ENCODE assay signal across 27 cellular contexts in genomic region chr18:47898055-47898454, GRCh38. TPM values are rescaled to one million over a fixed set of nuclear protein-coding genes. Genes with fewer than 3 reads are reported as not detected.
A peak's percentile ranks its signal among the peaks of the same experiment; 100 is the strongest.
DNase-seq lines count a peak whose midpoint lies in the region; ATAC-seq and TF ChIP-seq lines count a peak whose summit lies in the region.
"Had no signal": no experiment of that assay in that cellular context is flagged by ENCODE, and none has a peak within 500 bp of the region (broad histone marks: within the 10 kb centered on the region; RNA-seq: fewer than 3 reads in every experiment).

No MANE protein-coding gene starts in this region.

- ATAC-seq in activated T-cell treated with anti-CD3 and anti-CD28 coated beads, Interleukin-2, amount 50 U/mL, for 72 hours (replicated peaks in 1 of 2), result no peak
- no peak for ATAC-seq in stimulated activated effector memory CD8-positive, alpha-beta T cell treated with anti-CD3 and anti-CD28 coated beads, Interleukin-12 subunit alpha, Interleukin-12 subunit beta, amount 100 ng/mL, for 72 hours
- no peak for ATAC-seq in HG03159 (IDR thresholded peaks at IDR 0.05; ENCODE audit: unreplicated experiment)
- ATAC-seq: lower lobe of right lung; mucosa of descending colon; stimulated activated naive CD8-positive, alpha-beta T cell treated with anti-CD3 and anti-CD28 coated beads, Interleukin-15, Interleukin-2, amounts not matched to agents 100 U/mL and 50 U/mL, for 24 hours; upper lobe of right lung had no signal

- peak overlapping the region; percentile 76 for H3K27ac Mint-ChIP-seq in activated T-cell treated with anti-CD3 and anti-CD28 coated beads, Interleukin-2, amount 50 U/mL, for 72 hours
- no peak overlapping the region for H3K27ac Mint-ChIP-seq in activated T-cell treated with anti-CD3 and anti-CD28 coated beads, Interleukin-2, amount 50 U/mL, for 24 hours
- H3K27ac Mint-ChIP-seq in endodermal cell, result no peak overlapping the region
- peak overlapping the region; percentile 60 for H3K27ac Mint-ChIP-seq in stimulated activated effector memory CD8-positive, alpha-beta T cell treated with anti-CD3 and anti-CD28 coated beads, Interleukin-12 subunit alpha, Interleukin-12 subunit beta, amount 100 ng/mL, for 72 hours
- H3K27ac Mint-ChIP-seq: activated CD4-positive, alpha-beta memory T cell treated with anti-CD3 and anti-CD28 coated beads for 36 hours; CD14-positive monocyte; T-helper 1 cell treated with Interleukin-12 subunit alpha and Interleukin-12 subunit beta and Interleukin-4 antibody, amounts not matched to agents 30 μg/mL and 1 μg/mL, for 36 hours had no signal

- peak overlapping the region; percentile 66 for H3K4me3 ChIP-seq in endodermal cell (ENCODE audit: low read length)
- H3K4me3 ChIP-seq: lower lobe of right lung, mucosa of descending colon, PC-9, right atrium auricular region, SK-N-MC, smooth muscle cell, upper lobe of right lung had no signal

- H3K9me3 ChIP-seq in endodermal cell (ENCODE audit: control insufficient read depth, low read length), result no peaks in the 10 kb centered on the region
- H3K9me3 ChIP-seq: lower lobe of right lung, mucosa of descending colon, upper lobe of right lung had no signal

- H3K27me3 Mint-ChIP-seq in activated T-cell treated with anti-CD3 and anti-CD28 coated beads, Interleukin-2, amount 50 U/mL, for 72 hours (ENCODE audit: low read depth), result no peaks in the 10 kb centered on the region
- no peaks in the 10 kb centered on the region for H3K27me3 Mint-ChIP-seq in activated T-cell treated with anti-CD3 and anti-CD28 coated beads, Interleukin-2, amount 50 U/mL, for 24 hours
- H3K27me3 Mint-ChIP-seq in endodermal cell (ENCODE audit: insufficient read depth), result no peaks in the 10 kb centered on the region
- H3K27me3 Mint-ChIP-seq: activated CD4-positive, alpha-beta memory T cell treated with anti-CD3 and anti-CD28 coated beads for 36 hours had no signal

- peaks cover 61% of the 10 kb centered on the region for H3K36me3 ChIP-seq in endodermal cell (ENCODE audit: control insufficient read depth, insufficient read depth, low read length)
- H3K36me3 ChIP-seq: right atrium auricular region, upper lobe of right lung had no signal

- H3K27ac ChIP-seq in endodermal cell (ENCODE audit: low read depth, low read length), result no peak overlapping the region
- H3K27ac ChIP-seq: brain microvascular endothelial cell, lower lobe of right lung, PC-9, right atrium auricular region, SK-N-MC, upper lobe of right lung had no signal

- 89 to 94% methylated on average over 2 of the region's 3 CpGs for WGBS in endodermal cell (ENCODE audit: insufficient coverage in 1 of 2, insufficient read length in 1 of 2), 2 experiments

- peaks cover 0 to 2% of the 10 kb centered on the region in 2 donors for H3K9me3 Mint-ChIP-seq in activated T-cell treated with anti-CD3 and anti-CD28 coated beads, Interleukin-2, amount 50 U/mL, for 72 hours
- no peaks in the 10 kb centered on the region for H3K9me3 Mint-ChIP-seq in activated T-cell treated with anti-CD3 and anti-CD28 coated beads, Interleukin-2, amount 50 U/mL, for 24 hours
- no peaks in the 10 kb centered on the region for H3K9me3 Mint-ChIP-seq in endodermal cell
- peaks cover under 1% of the 10 kb centered on the region for H3K9me3 Mint-ChIP-seq in stimulated activated effector memory CD8-positive, alpha-beta T cell treated with anti-CD3 and anti-CD28 coated beads, Interleukin-12 subunit alpha, Interleukin-12 subunit beta, amount 100 ng/mL, for 72 hours
- H3K9me3 Mint-ChIP-seq: CD14-positive monocyte had no signal

- no peak overlapping the region for H3K9ac ChIP-seq in endodermal cell (ENCODE audit: extremely low read depth, low read length, poor library complexity, severe bottlenecking)

- no peak for TF ChIP-seq CTCF in endodermal cell (conservative IDR thresholded peaks at IDR 0.05)

- peaks cover 16% of the 10 kb centered on the region for H3K4me1 ChIP-seq in endodermal cell (ENCODE audit: control insufficient read depth, insufficient read depth, low read length)

- no peak for DNase-seq in activated T-cell treated with anti-CD3 and anti-CD28 coated beads, Interleukin-2, amount 50 U/mL, for 72 hours
- no peak for DNase-seq in activated T-cell treated with anti-CD3 and anti-CD28 coated beads, Interleukin-2, amount 50 U/mL, for 24 hours
- DNase-seq in NCI-H146 treated with DMSO at 0.1 percent for 48 hours (lab: John Stamatoyannopoulos, UW; ENCODE audit: unreplicated experiment) (peak; percentile 47), endodermal cell (no peak), GM03348 (ENCODE audit: low spot score) (no peak)
- no peak for DNase-seq in stimulated activated effector memory CD8-positive, alpha-beta T cell treated with anti-CD3 and anti-CD28 coated beads, Interleukin-12 subunit alpha, Interleukin-12 subunit beta, amount 100 ng/mL, for 72 hours (ENCODE audit: low spot score in 2 of 2)
- DNase-seq in activated CD4-positive, alpha-beta T cell treated with anti-CD3 and anti-CD28 coated beads for 1 hour, result no peak
- DNase-seq: activated CD4-positive, alpha-beta memory T cell treated with anti-CD3 and anti-CD28 coated beads for 36 hours; activated CD4-positive, CD25-positive, alpha-beta regulatory T cell treated with anti-CD3 and anti-CD28 coated beads, Interleukin-2, amount 50 U/mL, for 72 hours; activated naive CD4-positive, alpha-beta T cell treated with anti-CD3 and anti-CD28 coated beads, Interleukin-2, amount 50 U/mL, for 16 hours; amniotic stem cell; brain microvascular endothelial cell; GOT3; hippocampal formation; IMR-90; lower lobe of right lung; mucosa of descending colon; PC-9; stimulated activated naive CD8-positive, alpha-beta T cell treated with anti-CD3 and anti-CD28 coated beads, Interleukin-15, Interleukin-2, amounts not matched to agents 100 U/mL and 50 U/mL, for 24 hours; upper lobe of right lung had no signal

- peak overlapping the region in 1 of 2 donors; percentile 54 for H3K4me3 Mint-ChIP-seq in activated T-cell treated with anti-CD3 and anti-CD28 coated beads, Interleukin-2, amount 50 U/mL, for 72 hours
- no peak overlapping the region for H3K4me3 Mint-ChIP-seq in activated T-cell treated with anti-CD3 and anti-CD28 coated beads, Interleukin-2, amount 50 U/mL, for 24 hours
- no peak overlapping the region for H3K4me3 Mint-ChIP-seq in endodermal cell
- H3K4me3 Mint-ChIP-seq in stimulated activated effector memory CD8-positive, alpha-beta T cell treated with anti-CD3 and anti-CD28 coated beads, Interleukin-12 subunit alpha, Interleukin-12 subunit beta, amount 100 ng/mL, for 72 hours, result no peak overlapping the region
- H3K4me3 Mint-ChIP-seq: activated CD4-positive, alpha-beta memory T cell treated with anti-CD3 and anti-CD28 coated beads for 36 hours; CD14-positive monocyte; nephron; T-helper 1 cell treated with Interleukin-12 subunit alpha and Interleukin-12 subunit beta and Interleukin-4 antibody, amounts not matched to agents 30 μg/mL and 1 μg/mL, for 36 hours had no signal

- no peaks in the 10 kb centered on the region for H3K27me3 ChIP-seq in endodermal cell (ENCODE audit: control insufficient read depth, insufficient read depth, low read length, poor library complexity, severe bottlenecking)
- H3K27me3 ChIP-seq: brain microvascular endothelial cell, right atrium auricular region, upper lobe of right lung had no signal

- H3K36me3 Mint-ChIP-seq in activated T-cell treated with anti-CD3 and anti-CD28 coated beads, Interleukin-2, amount 50 U/mL, for 72 hours (ENCODE audit: insufficient read depth in 2 of 2), result peaks cover 10 to 47% of the 10 kb centered on the region in 2 donors
- H3K36me3 Mint-ChIP-seq in activated T-cell treated with anti-CD3 and anti-CD28 coated beads, Interleukin-2, amount 50 U/mL, for 24 hours (ENCODE audit: low read depth), result peaks cover 85% of the 10 kb centered on the region
- H3K36me3 Mint-ChIP-seq in endodermal cell (ENCODE audit: low read depth), result peaks cover 29% of the 10 kb centered on the region
- H3K36me3 Mint-ChIP-seq in stimulated activated effector memory CD8-positive, alpha-beta T cell treated with anti-CD3 and anti-CD28 coated beads, Interleukin-12 subunit alpha, Interleukin-12 subunit beta, amount 100 ng/mL, for 72 hours, result peaks cover 61% of the 10 kb centered on the region

- peaks cover 83% of the 10 kb centered on the region for H3K4me1 Mint-ChIP-seq in activated T-cell treated with anti-CD3 and anti-CD28 coated beads, Interleukin-2, amount 50 U/mL, for 72 hours (ENCODE audit: low read depth)
- peaks cover 93% of the 10 kb centered on the region for H3K4me1 Mint-ChIP-seq in activated T-cell treated with anti-CD3 and anti-CD28 coated beads, Interleukin-2, amount 50 U/mL, for 24 hours (ENCODE audit: low read depth)
- H3K4me1 Mint-ChIP-seq in endodermal cell, result peaks cover 82% of the 10 kb centered on the region
- H3K4me1 Mint-ChIP-seq in stimulated activated effector memory CD8-positive, alpha-beta T cell treated with anti-CD3 and anti-CD28 coated beads, Interleukin-12 subunit alpha, Interleukin-12 subunit beta, amount 100 ng/mL, for 72 hours, result peaks cover 80% of the 10 kb centered on the region

RNA-seq across cellular contexts. Expression of gene SMAD2, which starts 32.4 kb away (rescaled TPM):
- 100 to 1,000 TPM; 249 to 310 TPM for total RNA-seq in activated T-cell treated with anti-CD3 and anti-CD28 coated beads, Interleukin-2, amount 50 U/mL, for 72 hours
- total RNA-seq in endodermal cell, result 100 to 1,000 TPM; 156 to 189 TPM
- 69.1 TPM for polyA plus RNA-seq in endodermal cell (2013, experiment 1 of 2)
- 67.2 TPM for polyA plus RNA-seq in endodermal cell (2013, experiment 2 of 2)

Comparison
In these comparisons a context has a peak if more than half of its experiments do, and no peak if none do; other contexts are left out.
1. H3K27ac Mint-ChIP-seq: peak in activated T-cell treated with anti-CD3 and anti-CD28 coated beads, Interleukin-2, amount 50 U/mL, for 72 hours (single experiment) and stimulated activated effector memory CD8-positive, alpha-beta T cell treated with anti-CD3 and anti-CD28 coated beads, Interleukin-12 subunit alpha, Interleukin-12 subunit beta, amount 100 ng/mL, for 72 hours (single experiment); none in activated T-cell treated with anti-CD3 and anti-CD28 coated beads, Interleukin-2, amount 50 U/mL, for 24 hours (single experiment) and endodermal cell (single experiment).